ENCODE assay signal across 3 cellular contexts in genomic region chr1:88974623-88975172, GRCh38. TPM values are rescaled to one million over a fixed set of nuclear protein-coding genes. Genes with fewer than 3 reads are reported as not detected.
"Had no signal": no experiment of that assay in that cellular context is flagged by ENCODE, and none has a peak within 500 bp of the region (broad histone marks: within the 10 kb centered on the region; RNA-seq: fewer than 3 reads in every experiment).

No MANE protein-coding gene starts in this region.

RNA-seq across cellular contexts. Expression of gene GBP3, which starts 48.0 kb away (rescaled TPM):
- total RNA-seq: GM23338, H1, H9 had no signal
- polyA plus RNA-seq: H1 had no signal
